11 cellular contexts compared by ENCODE assay signal in the genomic region with DNA sequence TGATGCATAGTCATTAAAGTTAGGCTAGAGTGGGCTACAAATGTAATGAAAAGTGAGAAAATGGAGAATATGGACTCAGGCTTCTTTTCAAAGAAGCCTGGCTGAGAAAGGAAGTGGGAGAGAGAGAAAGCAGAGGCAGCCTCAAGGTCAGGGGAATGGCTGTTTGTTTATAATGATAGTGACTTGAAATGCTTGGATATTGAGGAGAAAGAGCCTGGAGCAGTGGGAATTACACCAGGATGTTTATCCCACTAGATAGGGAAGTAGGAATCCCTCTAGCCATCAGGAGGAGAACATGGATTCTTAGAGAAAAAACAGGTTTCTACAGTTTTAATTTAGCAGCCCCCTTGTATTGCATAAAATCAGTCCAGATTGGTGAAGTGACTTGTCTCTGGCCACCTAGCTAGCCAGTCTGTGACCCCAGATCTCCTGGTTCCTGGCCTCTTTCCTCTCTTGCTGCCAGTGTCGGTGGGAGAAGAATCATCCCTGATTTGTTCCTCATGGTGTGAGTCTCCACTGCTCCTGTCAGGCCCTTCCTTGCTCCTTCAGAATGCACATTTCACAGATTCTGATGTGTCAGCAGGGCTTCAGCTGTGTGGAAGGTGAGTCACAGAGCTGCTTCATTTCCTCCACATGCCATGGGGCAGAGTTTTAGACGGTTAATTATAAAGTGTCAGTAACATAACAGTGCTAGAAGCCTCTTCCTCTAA. TPM values are rescaled to one million over a fixed set of nuclear protein-coding genes. Genes with fewer than 3 reads are reported as not detected.
DNase-seq lines count a peak whose midpoint lies in the region; ATAC-seq and TF ChIP-seq lines count a peak whose summit lies in the region.
"Had no signal": no experiment of that assay in that cellular context is flagged by ENCODE, and none has a peak within 500 bp of the region (broad histone marks: within the 10 kb centered on the region; RNA-seq: fewer than 3 reads in every experiment).

No MANE protein-coding gene starts in this region.

- TF ChIP-seq CTCF in AG09319 (IDR thresholded peaks at IDR 0.05; ENCODE audit: low read depth, low read length), result no peak
- TF ChIP-seq CTCF in mesothelial cell of epicardium (IDR thresholded peaks at IDR 0.05; ENCODE audit: unreplicated experiment), result no peak

- no peak overlapping the region for H3K4me3 Mint-ChIP-seq in mesothelial cell of epicardium
- H3K4me3 Mint-ChIP-seq: nephron had no signal

- H3K36me3 ChIP-seq in MG63, result no peaks in the 10 kb centered on the region

- no peaks in the 10 kb centered on the region for H3K27me3 Mint-ChIP-seq in mesothelial cell of epicardium (ENCODE audit: low read depth)

- H3K27ac Mint-ChIP-seq in mesothelial cell of epicardium, result peak overlapping the region; percentile 38

- H3K36me3 Mint-ChIP-seq in mesothelial cell of epicardium, result peaks cover 39% of the 10 kb centered on the region

- peaks cover 2% of the 10 kb centered on the region for H3K4me1 Mint-ChIP-seq in mesothelial cell of epicardium
- H3K4me1 Mint-ChIP-seq: nephron had no signal

- ATAC-seq in HG03354 (IDR thresholded peaks at IDR 0.05; ENCODE audit: poor library complexity, severe bottlenecking, unreplicated experiment) (no peak), HG02610 (IDR thresholded peaks at IDR 0.05; ENCODE audit: unreplicated experiment) (no peak)

- H3K9me3 ChIP-seq in MG63, result peaks cover 17% of the 10 kb centered on the region; the same call in 1 of the 2 replicates

- no peaks in the 10 kb centered on the region for H3K27me3 ChIP-seq in MG63

- peak; percentile 11 for DNase-seq in AG09319 (ENCODE audit: extremely low read depth, low read depth)
- DNase-seq in MG63, result peak; percentile 76
- DNase-seq in epidermal melanocyte (ENCODE audit: insufficient read length, low spot score), result peak; percentile 40
- no peak for DNase-seq in mesothelial cell of epicardium (ENCODE audit: low spot score in 2 of 2, unreplicated experiment in 2 of 2)
- DNase-seq in SKM-1 treated with dmso at 0.1 percent for 144 hours (lab: John Stamatoyannopoulos, UW; ENCODE audit: unreplicated experiment), result no peak
- no peak for DNase-seq in NCI-H82 (lab: John Stamatoyannopoulos, UW)
- DNase-seq: anterior cingulate cortex; stimulated activated CD4-positive, alpha-beta T cell treated with anti-CD3 and anti-CD28 coated beads, Interleukin-4, amount 100 ng/mL, for 4 hours had no signal

- peaks cover 28% of the 10 kb centered on the region for H3K9me3 Mint-ChIP-seq in mesothelial cell of epicardium

- no peak overlapping the region for H3K4me3 ChIP-seq in MG63

RNA-seq across cellular contexts. Expression of gene SEMA6D, which starts 32.9 kb away (rescaled TPM):
- 1.0 and 14.1 TPM in 2 replicates for total RNA-seq in MG63 (2014; rRNA removed; shearing (Covaris generic); ENCODE audit: low replicate concordance)
- 52.0 to 58.3 TPM (median 54.3 TPM) in 3 replicates for total RNA-seq in mesothelial cell of epicardium

Comparison
In these comparisons a context has a peak if more than half of its experiments do, and no peak if none do; other contexts are left out.
1. DNase-seq: peak in AG09319 (single experiment), MG63 (single experiment) and epidermal melanocyte (single experiment); none in mesothelial cell of epicardium (0 of 2), SKM-1 treated with dmso at 0.1 percent for 144 hours (single experiment) and NCI-H82 (single experiment).